Comparison of ENCODE assay signal across 12 cellular contexts in the genomic region with DNA sequence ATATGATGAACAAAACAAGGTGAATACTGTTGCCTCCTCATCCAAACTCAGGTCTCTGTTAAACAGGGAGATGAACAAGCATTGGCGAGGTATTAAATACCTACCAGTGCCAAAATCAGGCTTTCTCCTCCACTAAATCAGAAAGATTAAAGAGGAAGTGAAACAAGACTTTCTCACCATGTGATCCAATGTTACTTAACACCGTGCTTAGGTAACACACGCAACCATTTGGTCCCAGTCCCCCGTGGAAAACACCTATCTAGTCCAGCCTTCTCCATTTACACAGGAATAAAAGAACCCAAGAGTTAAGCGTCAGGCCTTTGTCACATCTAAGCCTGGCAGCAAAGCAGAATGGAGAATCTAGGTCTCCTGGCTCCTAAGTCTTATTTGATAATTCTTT. TPM values are rescaled to one million over a fixed set of nuclear protein-coding genes. Genes with fewer than 3 reads are reported as not detected.
DNase-seq lines count a peak whose midpoint lies in the region; ATAC-seq and TF ChIP-seq lines count a peak whose summit lies in the region.
"Had no signal": no experiment of that assay in that cellular context is flagged by ENCODE, and none has a peak within 500 bp of the region (broad histone marks: within the 10 kb centered on the region; RNA-seq: fewer than 3 reads in every experiment).

No MANE protein-coding gene starts in this region.

- no peak overlapping the region for H3K9ac ChIP-seq in Karpas-422 (ENCODE audit: low read length)

- H3K4me3 ChIP-seq in Karpas-422 (ENCODE audit: low read length), result no peak overlapping the region
- H3K4me3 ChIP-seq in gastroesophageal sphincter, result no peak overlapping the region
- H3K4me3 ChIP-seq: K562, suprapubic skin had no signal

- TF ChIP-seq POLR2A in gastroesophageal sphincter (IDR thresholded peaks at IDR 0.05), result no peak

- H3K27ac ChIP-seq in Karpas-422 (ENCODE audit: low read length) (no peak overlapping the region), gastroesophageal sphincter (no peak overlapping the region)
- H3K27ac ChIP-seq: suprapubic skin had no signal

- H3K9me3 ChIP-seq in Karpas-422 (ENCODE audit: low read length) (no peaks in the 10 kb centered on the region), gastroesophageal sphincter (no peaks in the 10 kb centered on the region)
- H3K9me3 ChIP-seq: suprapubic skin had no signal

- no peaks in the 10 kb centered on the region for H3K9me2 ChIP-seq in Karpas-422 (replicated peaks; ENCODE audit: insufficient read depth, low read length)

- no peaks in the 10 kb centered on the region for H3K27me3 ChIP-seq in Karpas-422 (ENCODE audit: low read length)
- no peaks in the 10 kb centered on the region for H3K27me3 ChIP-seq in gastroesophageal sphincter
- H3K27me3 ChIP-seq: suprapubic skin had no signal

- 81 to 91% methylated on average over 5 of the region's 5 CpGs for WGBS in gastroesophageal sphincter (ENCODE audit: low coverage in 1 of 2), 2 donors

- H4K20me1 ChIP-seq in Karpas-422 (ENCODE audit: insufficient read depth, low read depth, low read length), result no peaks in the 10 kb centered on the region

- H3K79me2 ChIP-seq in Karpas-422 (ENCODE audit: low read length), result no peaks in the 10 kb centered on the region

- DNase-seq in NCI-H2171 treated with DMSO at 0.1 percent for 48 hours (lab: John Stamatoyannopoulos, UW) (peak; percentile 18), NCI-H2171 (lab: John Stamatoyannopoulos, UW) (no peak), Karpas-422 (peak; percentile 80), UCSD-AML1 (lab: John Stamatoyannopoulos, UW; ENCODE audit: unreplicated experiment) (no peak), Ammon's horn (ENCODE audit: low spot score) (no peak)
- DNase-seq in activated CD4-positive, CD25-positive, alpha-beta regulatory T cell (lab: John Stamatoyannopoulos, UW), result no peak
- DNase-seq: 8988T; activated CD4-positive, alpha-beta T cell treated with anti-CD3 and anti-CD28 coated beads for 48 hours had no signal

- H2AFZ ChIP-seq in Karpas-422 (ENCODE audit: low read length), result no peak overlapping the region

- peaks cover 13% of the 10 kb centered on the region for H3K4me1 ChIP-seq in Karpas-422 (ENCODE audit: low read length)
- no peaks in the 10 kb centered on the region for H3K4me1 ChIP-seq in gastroesophageal sphincter

- ATAC-seq in HG02870 (IDR thresholded peaks at IDR 0.05; ENCODE audit: unreplicated experiment) (peak; percentile 97), gastroesophageal sphincter (no peak)
- ATAC-seq: K562 had no signal

- TF ChIP-seq EP300 in gastroesophageal sphincter (IDR thresholded peaks at IDR 0.05), result no peak

- no peak for TF ChIP-seq CTCF in gastroesophageal sphincter (IDR thresholded peaks at IDR 0.05)

- H3K36me3 ChIP-seq in Karpas-422 (ENCODE audit: insufficient read depth, low read length) (no peaks in the 10 kb centered on the region), gastroesophageal sphincter (no peaks in the 10 kb centered on the region)
- H3K36me3 ChIP-seq: suprapubic skin had no signal

- H3K4me2 ChIP-seq in Karpas-422 (ENCODE audit: low read depth, low read length, poor library complexity, severe bottlenecking), result peak overlapping the region; percentile 28

RNA-seq across cellular contexts. Expression of a gene that starts 34.5 kb away (rescaled TPM):
- total RNA-seq in Karpas-422 (2014; rRNA removed; shearing (Covaris generic); ENCODE audit: low replicate concordance), result 0.87 TPM in 1 of 2 replicates, not detected in the other
- 10 to 100 TPM in 2 of 4 donors, 1 to 10 TPM in 2; 5.5 to 12.3 (median 8.9) TPM for total RNA-seq in gastroesophageal sphincter

Comparison
In these comparisons a context has a peak if more than half of its experiments do, and no peak if none do; other contexts are left out.
1. DNase-seq: peak in NCI-H2171 treated with DMSO at 0.1 percent for 48 hours (single experiment) and Karpas-422 (single experiment); none in NCI-H2171 (single experiment), UCSD-AML1 (single experiment), activated CD4-positive, CD25-positive, alpha-beta regulatory T cell (0 of 4) and Ammon's horn (single experiment).